Comparison of ENCODE assay signal across 8 cellular contexts in genomic region chr20:37902504-37903313, GRCh38. TPM values are rescaled to one million over a fixed set of nuclear protein-coding genes. Genes with fewer than 3 reads are reported as not detected.
A peak's percentile ranks its signal among the peaks of the same experiment; 100 is the strongest.
DNase-seq lines count a peak whose midpoint lies in the region; ATAC-seq and TF ChIP-seq lines count a peak whose summit lies in the region.

TSS of gene VSTM2L (plus strand) at chr20:37903127. CDS start at chr20:37903351, 224 bp downstream.

- no peaks in the 10 kb centered on the region for H3K36me3 ChIP-seq in PC-9 (ENCODE audit: low read depth)
- no peaks in the 10 kb centered on the region for H3K36me3 ChIP-seq in endodermal cell (ENCODE audit: control insufficient read depth, insufficient read depth, low read length)

- no peak within 1 kb of the TSS for H3K9ac ChIP-seq in endodermal cell (ENCODE audit: extremely low read depth, low read length, poor library complexity, severe bottlenecking)

- H3K27ac ChIP-seq in PC-9 (no peak within 1 kb of the TSS), endodermal cell (ENCODE audit: low read depth, low read length) (no peak within 1 kb of the TSS)

- no peak for ATAC-seq in GM18520 (IDR thresholded peaks at IDR 0.05; ENCODE audit: unreplicated experiment)
- ATAC-seq in GM18858 (IDR thresholded peaks at IDR 0.05; ENCODE audit: unreplicated experiment): no peak

- peaks cover 31% of the 10 kb centered on the region for H3K27me3 ChIP-seq in PC-9 (ENCODE audit: insufficient read depth, low read depth)
- peaks cover 33% of the 10 kb centered on the region for H3K27me3 ChIP-seq in endodermal cell (ENCODE audit: control insufficient read depth, insufficient read depth, low read length, poor library complexity, severe bottlenecking)

- H3F3A ChIP-seq in PC-9 (ENCODE audit: insufficient read depth, low read depth): no peaks in the 10 kb centered on the region; the same call in 1 of the 2 replicates

- TF ChIP-seq CTCF in PC-9 (conservative IDR thresholded peaks at IDR 0.05) (no peak), endodermal cell (conservative IDR thresholded peaks at IDR 0.05) (no peak), mesothelial cell of epicardium (IDR thresholded peaks at IDR 0.05; ENCODE audit: unreplicated experiment) (no peak)

- H3K79me2 ChIP-seq in PC-9 (ENCODE audit: low read depth): no peaks in the 10 kb centered on the region

- H3K4me3 ChIP-seq in PC-9 (peak within 1 kb of the TSS; percentile 11; the same call in 1 of the 2 replicates), endodermal cell (ENCODE audit: low read length) (peak within 1 kb of the TSS; percentile 53)

- DNase-seq in NCI-H345 (lab: John Stamatoyannopoulos, UW): peak; percentile 59
- no peak for DNase-seq in NCI-H345 treated with DMSO at 0.1 percent for 48 hours (lab: John Stamatoyannopoulos, UW; ENCODE audit: unreplicated experiment)
- DNase-seq in PC-9: peak in 1 of 2 experiments; percentile 23
- DNase-seq in endodermal cell: peak; percentile 72
- no peak for DNase-seq in mesothelial cell of epicardium (ENCODE audit: low spot score in 2 of 2, unreplicated experiment in 2 of 2)
- no peak for DNase-seq in NCI-H187 (lab: John Stamatoyannopoulos, UW)

- BruUV-seq in PC-9 (replicated peaks; lab: Mats Ljungman, UMichigan): no TSS peak

- H3K27me3 Mint-ChIP-seq in endodermal cell (ENCODE audit: insufficient read depth) (peaks cover 57% of the 10 kb centered on the region), mesothelial cell of epicardium (ENCODE audit: low read depth) (peaks cover 58% of the 10 kb centered on the region)

- CTCF ChIA-PET in PC-9 (lab: Charles Lee): interaction anchor here (0.9 kb wide), 1 partner anchor 90 kb away, joined by 3 read pairs; no protein-coding TSS in a partner anchor

- H3K9me3 ChIP-seq in PC-9 (ENCODE audit: insufficient read depth, low read depth): no peaks in the 10 kb centered on the region
- H3K9me3 ChIP-seq in endodermal cell (ENCODE audit: control insufficient read depth, low read length): no peaks in the 10 kb centered on the region

- no peaks in the 10 kb centered on the region; the same call in 1 of the 2 replicates for H4K20me1 ChIP-seq in PC-9 (ENCODE audit: insufficient read depth)

- H3K4me1 Mint-ChIP-seq in endodermal cell (peaks cover 7% of the 10 kb centered on the region), mesothelial cell of epicardium (peaks cover 38% of the 10 kb centered on the region)

- H3K4me3 Mint-ChIP-seq in endodermal cell (peak within 1 kb of the TSS; percentile 49), mesothelial cell of epicardium (peak within 1 kb of the TSS; percentile 85)

- H3K27ac Mint-ChIP-seq in endodermal cell: no peak within 1 kb of the TSS
- no peak within 1 kb of the TSS for H3K27ac Mint-ChIP-seq in mesothelial cell of epicardium

- peaks cover 8% of the 10 kb centered on the region; the same call in 1 of the 2 replicates for H3K4me1 ChIP-seq in PC-9 (replicated peaks; ENCODE audit: insufficient read depth)
- no peaks in the 10 kb centered on the region for H3K4me1 ChIP-seq in endodermal cell (ENCODE audit: control insufficient read depth, insufficient read depth, low read length)

- H3K36me3 Mint-ChIP-seq in endodermal cell (ENCODE audit: low read depth) (no peaks in the 10 kb centered on the region), mesothelial cell of epicardium (no peaks in the 10 kb centered on the region)

- no peaks in the 10 kb centered on the region for H3K9me2 ChIP-seq in PC-9 (ENCODE audit: insufficient read depth)

- H3K9me3 Mint-ChIP-seq in endodermal cell (no peaks in the 10 kb centered on the region), mesothelial cell of epicardium (no peaks in the 10 kb centered on the region)

- POLR2A ChIA-PET in PC-9 (lab: Charles Lee; ENCODE audit: unreplicated experiment): no interaction called here

- 4 to 10% methylated on average over 17 to 69 of the region's 71 CpGs for WGBS in endodermal cell (ENCODE audit: insufficient coverage in 1 of 2, insufficient read length in 1 of 2), 2 experiments

- H3K4me2 ChIP-seq in PC-9: peak within 1 kb of the TSS; percentile 54

- intact Hi-C loops in PC-9 (cut with micrococcal nuclease; ENCODE audit: unreplicated experiment): loop anchor here (1.0 to 10.0 kb wide), 5 partner anchors 91 to 338 kb away; partner anchors contain the start of genes RPRD1B, TGM2 and TTI1

- H2AFZ ChIP-seq in PC-9: no peak within 1 kb of the TSS

RNA-seq across cellular contexts. Expression of gene VSTM2L, which starts in this region (rescaled TPM):
- total RNA-seq in PC-9 (2021) (1.4 and 2.3 TPM in 2 replicates), endodermal cell (1 to 10 TPM; 1.4 to 2.9 TPM), mesothelial cell of epicardium (30.9 to 35.9 TPM (median 31.9 TPM) in 3 replicates)
- 27.8 TPM for polyA plus RNA-seq in endodermal cell (2013, experiment 1 of 2)
- polyA plus RNA-seq in endodermal cell (2013, experiment 2 of 2): 22.4 TPM

Comparison
In these comparisons a context has a peak if more than half of its experiments do, and no peak if none do; other contexts are left out.
1. DNase-seq: peak in NCI-H345 (single experiment) and endodermal cell (single experiment); none in NCI-H345 treated with DMSO at 0.1 percent for 48 hours (single experiment), mesothelial cell of epicardium (0 of 2) and NCI-H187 (0 of 2).